In the genomic region with DNA sequence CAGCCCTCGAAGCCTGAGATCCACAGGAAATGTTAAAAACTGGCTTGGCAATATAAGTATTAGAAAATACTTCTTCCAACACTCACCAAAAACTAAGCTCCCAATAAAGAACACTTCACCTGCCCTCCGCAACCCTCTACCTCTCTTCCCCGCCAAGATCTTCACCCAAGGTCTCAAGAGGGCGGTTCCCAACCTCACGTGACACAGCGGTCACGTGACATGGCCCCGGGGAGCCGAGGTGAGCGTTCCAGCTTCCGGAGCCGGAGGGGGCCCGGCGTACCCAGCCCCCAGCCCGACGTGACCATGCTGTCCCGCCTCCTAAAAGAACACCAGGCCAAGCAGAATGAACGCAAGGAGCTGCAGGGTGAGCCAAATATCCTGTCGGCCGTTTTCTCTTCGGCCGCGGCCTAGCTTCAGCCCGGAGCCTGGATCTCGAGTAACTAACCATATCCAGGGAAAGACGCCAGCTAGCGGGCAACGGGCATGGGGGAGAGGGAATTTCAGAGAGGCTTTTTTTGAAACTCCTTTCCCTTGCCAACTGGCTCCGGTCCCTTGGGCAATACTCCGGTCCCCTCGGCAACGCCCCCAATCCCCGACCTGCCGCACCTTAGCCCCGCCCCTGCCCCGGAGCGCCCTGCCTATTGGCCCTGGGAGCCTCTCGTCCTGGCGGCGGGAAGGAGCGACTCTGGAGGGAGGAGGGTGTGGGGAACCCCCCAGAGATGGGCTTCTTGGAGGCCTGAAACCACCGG, we compare ENCODE assay signal across 8 cellular contexts. TPM values are rescaled to one million over a fixed set of nuclear protein-coding genes. Genes with fewer than 3 reads are reported as not detected.
A peak's percentile ranks its signal among the peaks of the same experiment; 100 is the strongest.
DNase-seq lines count a peak whose midpoint lies in the region; ATAC-seq, FAIRE-seq and TF ChIP-seq lines count a peak whose summit lies in the region.

A gene (plus strand): TSS at position 214 of the 749 bp plus-strand sequence. CDS start 6 bp downstream, at position 220.

- H3K4me3 ChIP-seq in kidney (ENCODE audit: low read length in 2 of 2) = peak within 1 kb of the TSS; percentile 79 to 83

- peak; percentile 95 for ATAC-seq in HG03432 (IDR thresholded peaks at IDR 0.05; ENCODE audit: unreplicated experiment)

- TF ChIP-seq CTCF in kidney (IDR thresholded peaks at IDR 0.05; ENCODE audit: borderline replicate concordance, extremely low read depth, insufficient read depth) = no peak

- peak within 1 kb of the TSS; percentile 78 to 85 for H3K9ac ChIP-seq in kidney (ENCODE audit: low read length in 2 of 2)

- TF ChIP-seq POLR2A in GM19193 (IDR thresholded peaks at IDR 0.05; ENCODE audit: extremely low read depth, insufficient read depth, insufficient read length) = peak; percentile 71

- FAIRE-seq in kidney (lab: Jason Lieb, UNC) = no peak

- DNase-seq in Ammon's horn (ENCODE audit: low spot score) (peak; percentile 90), NCI-H510A (lab: John Stamatoyannopoulos, UW) (peak; percentile 83), cerebellar nuclear complex (lab: John Stamatoyannopoulos, UW) (peak; percentile 71 to 74), kidney (peak; percentile 97)
- DNase-seq in activated CD4-positive, alpha-beta T cell treated with anti-CD3 and anti-CD28 coated beads for 1 hour = peak; percentile 83
- DNase-seq in stimulated activated CD4-positive, alpha-beta T cell treated with anti-CD3 and anti-CD28 coated beads, Interleukin-15, amount 100 ng/mL, for 24 hours = peak; percentile 98

- intact Hi-C loops in kidney (cut with DNase I) = no loop called here

- no peaks in the 10 kb centered on the region for H3K9me3 ChIP-seq in kidney (ENCODE audit: control insufficient read depth in 1 of 2, low read length in 2 of 2)

- H3K36me3 ChIP-seq in kidney (ENCODE audit: control insufficient read depth in 1 of 2, insufficient read depth in 2 of 2, low read length in 2 of 2) = peaks cover 0 to 2% of the 10 kb centered on the region in 2 donors

- H3K27ac ChIP-seq in kidney (ENCODE audit: low read depth in 2 of 2, low read length in 2 of 2) = peak within 1 kb of the TSS; percentile 77 to 89

- H3K4me1 ChIP-seq in kidney (ENCODE audit: control insufficient read depth in 1 of 2, insufficient read depth in 1 of 2, low read depth in 1 of 2, low read length in 2 of 2) = peaks cover 25 to 32% of the 10 kb centered on the region in 2 donors

RNA-seq across cellular contexts. Expression of the gene that starts here (rescaled TPM):
- 116 TPM for total RNA-seq in kidney
- polyA plus RNA-seq in kidney (ENCODE audit: insufficient read depth, low read depth, low replicate concordance) = 451 TPM

Comparison
In these comparisons a context has a peak if more than half of its experiments do, and no peak if none do; other contexts are left out.
1. Peak in every context shown above with its lines: DNase-seq, ATAC-seq, H3K4me3 ChIP-seq and H3K27ac ChIP-seq.